Comparison of ENCODE assay signal across 30 cellular contexts in genomic region chr20:21632654-21633053, GRCh38.
"Had no signal": no experiment of that assay in that cellular context is flagged by ENCODE, and none has a peak within 500 bp of the region (broad histone marks: within the 10 kb centered on the region; RNA-seq: fewer than 3 reads in every experiment).

No MANE protein-coding gene starts in this region.

- H3K36me3 ChIP-seq: brain microvascular endothelial cell, MG63, WERI-Rb-1 had no signal

- H3K9me3 ChIP-seq: MG63 had no signal

- H3K4me3 ChIP-seq: MG63 had no signal

- H3K27me3 ChIP-seq: brain microvascular endothelial cell, MG63 had no signal

- ATAC-seq: activated CD8-positive, alpha-beta memory T cell treated with anti-CD3 and anti-CD28 coated beads, Interleukin-2, amount 10 ng/mL, durations not matched to agents 7 days and 5 days; PC-3; Right ventricle myocardium inferior; SK-N-SH treated with all-trans-retinoic acid at 6 μM for 48 hours had no signal

- DNase-seq: activated CD4-positive, alpha-beta memory T cell treated with anti-CD3 and anti-CD28 coated beads, Interleukin-2, amount 10 ng/mL, durations not matched to agents 7 days and 5 days; activated CD4-positive, alpha-beta T cell treated with anti-CD3 and anti-CD28 coated beads for 1 hour; activated CD4-positive, alpha-beta T cell treated with anti-CD3 and anti-CD28 coated beads for 48 hours; activated CD4-positive, CD25-positive, alpha-beta regulatory T cell; activated CD8-positive, alpha-beta memory T cell treated with anti-CD3 and anti-CD28 coated beads for 24 hours; activated CD8-positive, alpha-beta memory T cell treated with anti-CD3 and anti-CD28 coated beads, Interleukin-2, amount 10 ng/mL, durations not matched to agents 7 days and 5 days; activated CD8-positive, alpha-beta memory T cell treated with anti-CD3 and anti-CD28 coated beads, Interleukin-2, amount 50 U/mL, for 48 hours; activated effector memory CD4-positive, alpha-beta T cell treated with anti-CD3 and anti-CD28 coated beads, Interleukin-2, amount 50 U/mL, for 16 hours; activated naive CD4-positive, alpha-beta T cell; activated naive CD4-positive, alpha-beta T cell treated with anti-CD3 and anti-CD28 coated beads, Interleukin-2, amount 50 U/mL, for 16 hours; activated naive CD8-positive, alpha-beta T cell treated with anti-CD3 and anti-CD28 coated beads for 36 hours; activated T-cell treated with anti-CD3 and anti-CD28 coated beads, Interleukin-2, amount 50 U/mL, for 48 hours; amniotic stem cell; aorta; brain microvascular endothelial cell; central memory CD4-positive, alpha-beta T cell; MG63; NCI-H1417; NCI-H187 treated with DMSO at 0.1 percent for 48 hours; NCI-H345; NCI-H524 treated with DMSO at 0.1 percent for 48 hours; PC-3; SIG-M5; T-helper 1 cell; T-helper 2 cell; T-helper 9 cell; WERI-Rb-1 had no signal

- H3K27ac ChIP-seq: brain microvascular endothelial cell, RWPE1, WERI-Rb-1 had no signal
